ENCODE assay signal across 8 cellular contexts in the genomic region with DNA sequence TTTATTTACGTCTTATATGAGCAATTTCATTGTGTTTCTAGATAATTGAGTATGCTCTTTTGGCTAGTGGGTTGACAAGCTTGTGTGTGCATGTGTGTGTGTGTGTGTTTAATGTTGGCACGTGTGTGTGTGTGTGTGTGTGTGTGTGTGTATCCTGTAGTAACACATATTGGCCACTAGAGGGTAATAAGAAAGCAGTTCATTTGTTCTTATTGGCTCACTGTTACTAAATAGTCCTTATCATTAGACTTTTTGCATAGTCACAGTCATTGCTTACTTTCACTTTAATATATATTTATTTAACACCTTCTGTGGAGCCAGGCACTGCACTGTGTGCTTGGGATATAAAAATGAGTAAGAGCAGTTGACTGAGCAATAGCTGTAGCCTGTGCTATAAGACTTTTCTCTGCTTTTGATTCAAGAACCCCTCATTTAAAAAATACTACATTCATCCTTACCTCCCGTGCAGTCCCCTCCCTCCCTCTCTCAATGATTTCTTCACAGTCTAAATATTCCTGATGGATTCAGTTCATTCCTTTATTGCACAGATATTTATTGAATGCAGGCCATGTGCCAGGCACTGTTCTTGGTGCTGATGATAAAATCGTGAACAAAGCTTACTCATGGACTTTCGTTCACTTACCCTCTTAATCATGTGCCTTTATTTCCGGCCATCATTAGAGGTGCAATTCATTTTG.
DNase-seq lines count a peak whose midpoint lies in the region; ATAC-seq and TF ChIP-seq lines count a peak whose summit lies in the region.

No MANE protein-coding gene starts in this region.

- H3K27me3 Mint-ChIP-seq in activated naive CD8-positive, alpha-beta T cell treated with anti-CD3 and anti-CD28 coated beads, Interleukin-2, amount 10 ng/mL, durations not matched to agents 7 days and 5 days: no peaks in the 10 kb centered on the region

- H3K4me3 Mint-ChIP-seq in activated naive CD8-positive, alpha-beta T cell treated with anti-CD3 and anti-CD28 coated beads, Interleukin-2, amount 10 ng/mL, durations not matched to agents 7 days and 5 days: no peak overlapping the region

- H3K4me1 Mint-ChIP-seq in activated naive CD8-positive, alpha-beta T cell treated with anti-CD3 and anti-CD28 coated beads, Interleukin-2, amount 10 ng/mL, durations not matched to agents 7 days and 5 days: peaks cover 44% of the 10 kb centered on the region

- H3K27ac ChIP-seq in AG04450 (ENCODE audit: low read depth, low read length) (no peak overlapping the region), right cardiac atrium (ENCODE audit: low read length) (no peak overlapping the region)

- H3K4me3 ChIP-seq in AG04450 (ENCODE audit: low read depth, low read length) (peak overlapping the region; percentile 11), right cardiac atrium (ENCODE audit: low read length) (peak overlapping the region; percentile 5)

- POLR2A ChIA-PET in AG04450 (lab: Yijun Ruan, JAX): interaction anchor here (0.5 to 1.0 kb wide), 4 partner anchors 74 to 102 kb away, joined by 3 to 4 read pairs (median 3); no protein-coding TSS in a partner anchor
- POLR2A ChIA-PET in activated naive CD8-positive, alpha-beta T cell treated with anti-CD3 and anti-CD28 coated beads, Interleukin-2, amount 10 ng/mL, durations not matched to agents 7 days and 5 days (lab: Charles Lee): no interaction called here

- DNase-seq in AG04450 (ENCODE audit: low read depth, low spot score) (peak; percentile 23), GM10266 (ENCODE audit: extremely low spot score) (peak; percentile 35), NCI-H2029 (lab: John Stamatoyannopoulos, UW) (peak; percentile 39), right cardiac atrium (peak in 1 of 3 donors; percentile 30), NCI-H1930 (lab: John Stamatoyannopoulos, UW) (no peak), ureter (ENCODE audit: low spot score) (no peak)
- DNase-seq in activated naive CD8-positive, alpha-beta T cell treated with anti-CD3 and anti-CD28 coated beads, Interleukin-2, amount 10 ng/mL, durations not matched to agents 7 days and 5 days: no peak
- DNase-seq in stimulated activated naive CD4-positive, alpha-beta T cell (lab: John Stamatoyannopoulos, UW): peak in 4 of 6 experiments; percentile 12 to 42 (median 28)

- H3K36me3 Mint-ChIP-seq in activated naive CD8-positive, alpha-beta T cell treated with anti-CD3 and anti-CD28 coated beads, Interleukin-2, amount 10 ng/mL, durations not matched to agents 7 days and 5 days: peaks cover 21% of the 10 kb centered on the region

- CTCF ChIA-PET in AG04450 (lab: Charles Lee): interaction anchor here (0.5 to 2.4 kb wide), 16 partner anchors 11 to 255 kb away, joined by 3 to 19 read pairs (median 4); no protein-coding TSS in a partner anchor

- H3K27me3 ChIP-seq in AG04450 (ENCODE audit: control insufficient read depth, insufficient read depth, low read length) (no peaks in the 10 kb centered on the region), right cardiac atrium (ENCODE audit: control insufficient read depth, insufficient read depth) (no peaks in the 10 kb centered on the region)

- no peaks in the 10 kb centered on the region for H3K9me3 ChIP-seq in AG04450 (ENCODE audit: control insufficient read depth, insufficient read depth, low read length)
- H3K9me3 ChIP-seq in right cardiac atrium (ENCODE audit: control insufficient read depth, low read length): no peaks in the 10 kb centered on the region

- TF ChIP-seq CTCF in AG04450 (IDR thresholded peaks at IDR 0.05; ENCODE audit: low read depth, low read length): peak; percentile 77
- TF ChIP-seq CTCF in GM10266 (IDR thresholded peaks at IDR 0.05; ENCODE audit: control insufficient read depth, insufficient read depth, low read depth, missing control alignments): peak; percentile 44

- 21% methylated on average over 6 of the region's 6 CpGs for WGBS in right cardiac atrium

- peaks cover 24% of the 10 kb centered on the region for H3K4me1 ChIP-seq in right cardiac atrium (ENCODE audit: control insufficient read depth, insufficient read depth, low read length)

- H3K27ac Mint-ChIP-seq in activated naive CD8-positive, alpha-beta T cell treated with anti-CD3 and anti-CD28 coated beads, Interleukin-2, amount 10 ng/mL, durations not matched to agents 7 days and 5 days: peak overlapping the region; percentile 39

- intact Hi-C loops in right cardiac atrium (cut with DNase I): no loop called here

- peak; percentile 22 for ATAC-seq in activated naive CD8-positive, alpha-beta T cell treated with anti-CD3 and anti-CD28 coated beads, Interleukin-2, amount 10 ng/mL, durations not matched to agents 7 days and 5 days (ENCODE audit: low read depth)
- ATAC-seq in right cardiac atrium: peak; percentile 75 to 76

- no peaks in the 10 kb centered on the region for H3K9me3 Mint-ChIP-seq in activated naive CD8-positive, alpha-beta T cell treated with anti-CD3 and anti-CD28 coated beads, Interleukin-2, amount 10 ng/mL, durations not matched to agents 7 days and 5 days

Comparison
In these comparisons a context has a peak if more than half of its experiments do, and no peak if none do; other contexts are left out.
1. DNase-seq: peak in AG04450 (single experiment), GM10266 (single experiment), NCI-H2029 (single experiment) and stimulated activated naive CD4-positive, alpha-beta T cell (4 of 6); none in activated naive CD8-positive, alpha-beta T cell treated with anti-CD3 and anti-CD28 coated beads, Interleukin-2, amount 10 ng/mL, durations not matched to agents 7 days and 5 days (single experiment), NCI-H1930 (0 of 2) and ureter (single experiment).